ENCODE assay signal across 27 cellular contexts in genomic region chr3:8839607-8840325, GRCh38.
DNase-seq lines count a peak whose midpoint lies in the region; ATAC-seq, FAIRE-seq and TF ChIP-seq lines count a peak whose summit lies in the region.
"Had no signal": no experiment of that assay in that cellular context is flagged by ENCODE, and none has a peak within 500 bp of the region (broad histone marks: within the 10 kb centered on the region; RNA-seq: fewer than 3 reads in every experiment).

No MANE protein-coding gene starts in this region.

- H2BK5ac ChIP-seq in IMR-90 (ENCODE audit: low read depth, low read length, poor library complexity, severe bottlenecking): peak overlapping the region; percentile 45

- peak overlapping the region; percentile 44 for H2BK120ac ChIP-seq in IMR-90 (ENCODE audit: low read depth, low read length)

- TF ChIP-seq POLR2A in A549 (IDR thresholded peaks at IDR 0.05; ENCODE audit: low read length) (no peak), IMR-90 (IDR thresholded peaks at IDR 0.05; ENCODE audit: low read depth, low read length) (no peak)

- no TSS peak for BruUV-seq in IMR-90 (replicated peaks; lab: Mats Ljungman, UMichigan)

- H3K4me1 ChIP-seq in A549 (peaks cover 15% of the 10 kb centered on the region), IMR-90 (ENCODE audit: control insufficient read depth, insufficient read depth, low read length) (peaks cover 7% of the 10 kb centered on the region), osteoblast (ENCODE audit: insufficient read depth, low read length) (peaks cover 23% of the 10 kb centered on the region), ascending aorta (no peaks in the 10 kb centered on the region)
- H3K4me1 ChIP-seq: HAP-1, Peyer's patch had no signal

- peak; percentile 26 to 29 for DNase-seq in A549 (ENCODE audit: low read depth in 1 of 2, low spot score in 1 of 2)
- DNase-seq in IMR-90: peak; percentile 38
- DNase-seq in bronchial epithelial cell (ENCODE audit: low read depth): peak; percentile 42
- no peak for DNase-seq in osteoblast (ENCODE audit: insufficient read length, low spot score, missing footprints)
- no peak for DNase-seq in activated naive CD4-positive, alpha-beta T cell treated with Interleukin-2 at 50 U/mL for 16 hours
- no peak for DNase-seq in ascending aorta (ENCODE audit: low spot score in 2 of 2)
- DNase-seq: CD8-positive, alpha-beta T cell; DND-41; GDM1; GM23248; MM.1S; NCI-H1092; NCI-H1436 treated with DMSO at 0.1 percent for 48 hours; NCI-H2081; NCI-H2171 treated with DMSO at 0.1 percent for 48 hours; NCI-H446 treated with DMSO at 0.1 percent for 48 hours; NCI-H69; Peyer's patch; SHP77; SK-N-SH had no signal

- no peak for FAIRE-seq in A549 (lab: Jason Lieb, UNC)
- no peak for FAIRE-seq in bronchial epithelial cell (lab: Jason Lieb, UNC)
- FAIRE-seq: D721Med, GM19239 had no signal

- no peak for TF ChIP-seq EP300 in A549 (IDR thresholded peaks at IDR 0.05)

- peak overlapping the region; percentile 66 for H3K4ac ChIP-seq in IMR-90 (ENCODE audit: low read depth, low read length)

- H3K4me2 ChIP-seq in A549: peak overlapping the region; percentile 52
- H3K4me2 ChIP-seq in IMR-90 (ENCODE audit: low read depth, low read length): no peak overlapping the region
- H3K4me2 ChIP-seq in osteoblast (ENCODE audit: insufficient read depth, low read length): no peak overlapping the region
- H3K4me2 ChIP-seq: BLaER1 treated with 17β-estradiol and CSF1 and Interleukin-3, amounts not matched to agents 10 nM and 100 nM; SK-N-SH had no signal

- H3K56ac ChIP-seq in IMR-90 (ENCODE audit: extremely low read depth, insufficient read depth, low read length): no peak overlapping the region

- peak overlapping the region; percentile 86 for H2BK20ac ChIP-seq in IMR-90 (ENCODE audit: low read depth, low read length)

- peak overlapping the region; percentile 43 for H2AK5ac ChIP-seq in IMR-90 (ENCODE audit: low read depth, low read length)

- H3K4me3 ChIP-seq in A549 (no peak overlapping the region), IMR-90 (ENCODE audit: insufficient read depth, low read depth, low read length) (no peak overlapping the region), bronchial epithelial cell (ENCODE audit: low read depth, low read length) (no peak overlapping the region), osteoblast (ENCODE audit: insufficient read depth, low read length) (no peak overlapping the region), ascending aorta (no peak overlapping the region)
- H3K4me3 ChIP-seq: BLaER1 treated with 17β-estradiol and CSF1 and Interleukin-3, amounts not matched to agents 10 nM and 100 nM; GM23248; HAP-1; Peyer's patch had no signal

- CTCF ChIA-PET in A549 (lab: Yijun Ruan, JAX): interaction anchor here (0.9 to 2.6 kb wide), 4 partner anchors 12 to 70 kb away, joined by 3 to 10 read pairs (median 6); partner anchors contain the start of gene OXTR
- CTCF ChIA-PET in IMR-90 (lab: Yijun Ruan, JAX): interaction anchor here (0.6 to 1.0 kb wide), 2 partner anchors 49 to 70 kb away, joined by 3 to 4 read pairs; no protein-coding TSS in a partner anchor

- peak overlapping the region; percentile 52 for H2AK9ac ChIP-seq in IMR-90 (replicated peaks; ENCODE audit: low read depth, low read length, poor library complexity)

- H3K18ac ChIP-seq in IMR-90 (ENCODE audit: low read depth, low read length): peak overlapping the region; percentile 50; the same call in 1 of the 2 replicates

- no peaks in the 10 kb centered on the region for H3K9me3 ChIP-seq in A549
- no peaks in the 10 kb centered on the region for H3K9me3 ChIP-seq in IMR-90 (ENCODE audit: control insufficient read depth, insufficient read depth, low read length)
- H3K9me3 ChIP-seq in osteoblast (ENCODE audit: low read depth, low read length): no peaks in the 10 kb centered on the region
- H3K9me3 ChIP-seq in ascending aorta: no peaks in the 10 kb centered on the region
- H3K9me3 ChIP-seq: BLaER1 treated with 17β-estradiol and CSF1 and Interleukin-3, amounts not matched to agents 10 nM and 100 nM; HAP-1; Peyer's patch; SK-N-SH had no signal

- H4K20me1 ChIP-seq in IMR-90 (ENCODE audit: insufficient read depth, low read length) (no peaks in the 10 kb centered on the region), osteoblast (ENCODE audit: insufficient read depth, low read length) (no peaks in the 10 kb centered on the region)
- H4K20me1 ChIP-seq: BLaER1 treated with 17β-estradiol and CSF1 and Interleukin-3, amounts not matched to agents 10 nM and 100 nM had no signal

- H4K8ac ChIP-seq in IMR-90 (ENCODE audit: low read depth in 2 of 2, low read length in 2 of 2): peak overlapping the region in 1 of 2 experiments; percentile 38; a peak in 1 of 4 replicates

- POLR2A ChIA-PET in A549 (lab: Yijun Ruan, JAX): no interaction called here
- POLR2A ChIA-PET in IMR-90 (lab: Charles Lee; ENCODE audit: unreplicated experiment): interaction anchor here (1.1 kb wide), 1 partner anchor 11 kb away, joined by 7 read pairs; no protein-coding TSS in a partner anchor

- peak overlapping the region; percentile 52; the same call in 1 of the 2 replicates for H4K5ac ChIP-seq in IMR-90 (ENCODE audit: low read depth, low read length)

- dilution Hi-C loops in IMR-90 (cut with HindIII; ENCODE audit: low sequenced_read_pairs, unreplicated experiment): no loop called here

- peak overlapping the region; percentile 60; the same call in 1 of the 2 replicates for H3K14ac ChIP-seq in IMR-90 (replicated peaks; ENCODE audit: low read depth, low read length)

- no peak overlapping the region for H3K9ac ChIP-seq in IMR-90 (ENCODE audit: low read depth, low read length)
- H3K9ac ChIP-seq: BLaER1 treated with 17β-estradiol and CSF1 and Interleukin-3, amounts not matched to agents 10 nM and 100 nM; GM23248; SK-N-SH had no signal

- H2AFZ ChIP-seq in IMR-90 (replicated peaks; ENCODE audit: low read length, poor library complexity) (peak overlapping the region; percentile 13), osteoblast (ENCODE audit: low read length) (no peak overlapping the region)
- H2AFZ ChIP-seq: GM23248 had no signal

- peak in 1 of 2 experiments; percentile 29; a peak in 2 of 6 replicates for ATAC-seq in A549
- ATAC-seq in IMR-90 (ENCODE audit: low read depth): no peak
- ATAC-seq in HG02870 (IDR thresholded peaks at IDR 0.05; ENCODE audit: unreplicated experiment): no peak
- ATAC-seq in HG02763 (IDR thresholded peaks at IDR 0.05; ENCODE audit: unreplicated experiment): no peak
- ATAC-seq: CD8-positive, alpha-beta T cell had no signal

- no peak for TF ChIP-seq CTCF in A549 (IDR thresholded peaks at IDR 0.05)
- TF ChIP-seq CTCF in IMR-90 (conservative IDR thresholded peaks at IDR 0.05; ENCODE audit: low read depth, low read length): no peak
- no peak for TF ChIP-seq CTCF in bronchial epithelial cell (IDR thresholded peaks at IDR 0.05; ENCODE audit: insufficient read depth, low read length, severe bottlenecking)
- TF ChIP-seq CTCF in osteoblast (IDR thresholded peaks at IDR 0.05; ENCODE audit: extremely low read depth, low read depth, low read length): no peak
- TF ChIP-seq CTCF in ascending aorta (IDR thresholded peaks at IDR 0.05): no peak

- in situ Hi-C loops in IMR-90 (cut with MboI; ENCODE audit: low sequenced_read_pairs): no loop called here

- peaks cover 23% of the 10 kb centered on the region for H3K9me1 ChIP-seq in IMR-90 (ENCODE audit: insufficient read depth, low read length)

- peak overlapping the region; percentile 69 for H4K91ac ChIP-seq in IMR-90 (ENCODE audit: insufficient read depth, low read depth, low read length)

- H3K27ac ChIP-seq in A549 (peak overlapping the region; percentile 16 to 49; a peak in 4 of 6 replicates), IMR-90 (ENCODE audit: insufficient read depth, low read length) (no peak overlapping the region), osteoblast (ENCODE audit: low read depth, low read length) (peak overlapping the region; percentile 29), ascending aorta (no peak overlapping the region)
- H3K27ac ChIP-seq: BLaER1 treated with 17β-estradiol and CSF1 and Interleukin-3, amounts not matched to agents 10 nM and 100 nM; GM23248; HL-60; Peyer's patch had no signal

- H3K79me1 ChIP-seq in IMR-90 (ENCODE audit: low read depth in 1 of 2, low read length in 2 of 2): no peaks in the 10 kb centered on the region

- H3K79me2 ChIP-seq in osteoblast (ENCODE audit: insufficient read depth, low read length): no peaks in the 10 kb centered on the region

- H3K36me3 ChIP-seq in IMR-90 (ENCODE audit: control insufficient read depth, insufficient read depth, low read length): no peaks in the 10 kb centered on the region
- no peaks in the 10 kb centered on the region for H3K36me3 ChIP-seq in bronchial epithelial cell (ENCODE audit: control insufficient read depth, insufficient read depth, low read length)
- no peaks in the 10 kb centered on the region for H3K36me3 ChIP-seq in osteoblast (ENCODE audit: insufficient read depth, low read length)
- no peaks in the 10 kb centered on the region for H3K36me3 ChIP-seq in ascending aorta
- H3K36me3 ChIP-seq: HAP-1, Peyer's patch had no signal

- no peak overlapping the region; the same call in 1 of the 2 replicates for H3K23ac ChIP-seq in IMR-90 (ENCODE audit: low read depth, low read length)

- H3K27me3 ChIP-seq in IMR-90 (ENCODE audit: control insufficient read depth, insufficient read depth, low read length) (no peaks in the 10 kb centered on the region), bronchial epithelial cell (ENCODE audit: control insufficient read depth, insufficient read depth, low read length) (no peaks in the 10 kb centered on the region), osteoblast (ENCODE audit: insufficient read depth, low read length) (no peaks in the 10 kb centered on the region), ascending aorta (no peaks in the 10 kb centered on the region)
- H3K27me3 ChIP-seq: BLaER1 treated with 17β-estradiol and CSF1 and Interleukin-3, amounts not matched to agents 10 nM and 100 nM; Peyer's patch had no signal

- TF ChIP-seq RAD21 in A549 (conservative IDR thresholded peaks at IDR 0.05 in 1 of 2, IDR thresholded peaks at IDR 0.05 in 1 of 2): no peak
- TF ChIP-seq RAD21 in IMR-90 (IDR thresholded peaks at IDR 0.05; ENCODE audit: low read length): no peak

- peak overlapping the region; percentile 88; the same call in 2 of the 3 replicates for H2BK15ac ChIP-seq in IMR-90 (ENCODE audit: low read depth, low read length)

- 65% methylated on average over 9 of the region's 9 CpGs for WGBS in A549 (ENCODE audit: missing lambda C conversion rate)
- 96% methylated on average over 7 of the region's 9 CpGs; no CpG with 5 or more reads in 1 of the 2 experiments for WGBS in IMR-90 (ENCODE audit: extremely low coverage in 2 of 2, insufficient read length in 1 of 2), 2 experiments

- intact Hi-C loops in IMR-90 (cut with micrococcal nuclease): loop anchor here (10.0 kb wide), 1 partner anchor 395 kb away; no protein-coding TSS in a partner anchor
- intact Hi-C loops in ascending aorta (cut with DNase I): no loop called here

TF ChIP-seq in A549, 52 proteins besides CTCF, POLR2A, EP300 and RAD21:
- TF ChIP-seq FOSL2 (IDR thresholded peaks at IDR 0.05) (no peak), FOSL2 (CRISPR knock-in tag; IDR thresholded peaks at IDR 0.05) (peak; percentile 42), PHF8 (IDR thresholded peaks at IDR 0.05; ENCODE audit: borderline replicate concordance, low read depth) (no peak)

TF ChIP-seq in IMR-90, 13 proteins besides CTCF, POLR2A, EP300 and RAD21 (continues in another document):
- TF ChIP-seq MAFK (IDR thresholded peaks at IDR 0.05; ENCODE audit: low read depth, low read length): no peak

Comparison
In these comparisons a context has a peak if more than half of its experiments do, and no peak if none do; other contexts are left out.
1. DNase-seq: peak in A549 (2 of 2), IMR-90 (single experiment) and bronchial epithelial cell (single experiment); none in osteoblast (single experiment), activated naive CD4-positive, alpha-beta T cell treated with Interleukin-2 at 50 U/mL for 16 hours (single experiment) and ascending aorta (0 of 2).
2. H3K27ac ChIP-seq: peak in A549 (2 of 2) and osteoblast (single experiment); none in IMR-90 (single experiment) and ascending aorta (0 of 2).